7 cellular contexts compared by ENCODE assay signal in the genomic region with DNA sequence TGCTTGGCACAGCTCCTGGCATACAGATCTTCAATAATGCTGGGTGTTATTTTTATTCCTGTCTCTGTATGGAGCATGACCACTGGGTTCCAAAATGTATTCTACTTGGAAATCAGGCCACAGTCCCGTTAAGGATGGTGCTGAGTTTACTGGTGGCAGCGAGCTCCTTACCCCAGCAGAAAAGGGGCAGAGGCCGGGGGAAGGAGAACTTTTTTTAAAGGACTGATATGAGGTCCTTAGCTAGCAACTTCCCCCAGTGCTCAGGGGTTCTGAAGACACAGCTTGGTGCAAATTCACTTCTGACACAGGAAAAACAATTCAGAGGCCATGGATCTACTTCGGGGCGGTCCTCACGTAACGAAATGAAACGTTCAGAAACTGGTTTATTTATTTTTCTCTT. TPM values are rescaled to one million over a fixed set of nuclear protein-coding genes. Genes with fewer than 3 reads are reported as not detected.
DNase-seq lines count a peak whose midpoint lies in the region; ATAC-seq, FAIRE-seq and TF ChIP-seq lines count a peak whose summit lies in the region.

No MANE protein-coding gene starts in this region.

- H4K20me1 ChIP-seq in endothelial cell of umbilical vein (replicated peaks; ENCODE audit: control insufficient read depth, extremely low read depth, insufficient read depth, low read length) (no peaks in the 10 kb centered on the region), osteoblast (ENCODE audit: insufficient read depth, low read length) (no peaks in the 10 kb centered on the region)

- H2AFZ ChIP-seq in endothelial cell of umbilical vein (ENCODE audit: low read depth, low read length) (no peak overlapping the region), osteoblast (ENCODE audit: low read length) (peak overlapping the region; percentile 91)

- peak; percentile 47 for FAIRE-seq in endothelial cell of umbilical vein (lab: Jason Lieb, UNC)

- CTCF ChIA-PET in Panc1 (lab: Charles Lee) (no interaction called here), endothelial cell of umbilical vein (lab: Charles Lee) (interaction anchor here (0.7 to 3.0 kb wide), 4 partner anchors 10 to 39 kb away, joined by 3 to 20 read pairs (median 4); no protein-coding TSS in a partner anchor)

- H3K36me3 ChIP-seq in Panc1 (ENCODE audit: control insufficient read depth, insufficient read depth, low read length) (peaks cover 3% of the 10 kb centered on the region), endothelial cell of umbilical vein (ENCODE audit: control insufficient read depth in 2 of 2, extremely low read depth in 1 of 2, insufficient read depth in 2 of 2, low read length in 2 of 2) (peaks cover 2 to 5% of the 10 kb centered on the region in 2 experiments), osteoblast (ENCODE audit: insufficient read depth, low read length) (peaks cover 20% of the 10 kb centered on the region)

- H3K4me3 ChIP-seq in Panc1 (ENCODE audit: low read depth in 2 of 2, low read length in 2 of 2) (peak overlapping the region; percentile 85 to 88), endothelial cell of umbilical vein (replicated peaks in 1 of 3; ENCODE audit: insufficient read depth in 1 of 3, low read depth in 1 of 3, low read length in 3 of 3) (peak overlapping the region; percentile 41 to 95 (median 46)), osteoblast (ENCODE audit: insufficient read depth, low read length) (peak overlapping the region; percentile 87)

- in situ Hi-C loops in Panc1 (cut with HindIII; ENCODE audit: low pct_unique_long_range_greater_than_20kb, low sequenced_read_pairs), result no loop called here

- POLR2A ChIA-PET in Panc1 (lab: Charles Lee), result no interaction called here
- POLR2A ChIA-PET in endothelial cell of umbilical vein (lab: Charles Lee), result no interaction called here

- dilution Hi-C loops in endothelial cell of umbilical vein (cut with MboI; ENCODE audit: extremely low pct_ligation_motif_present, low sequenced_read_pairs), result no loop called here

- H3K9ac ChIP-seq in endothelial cell of umbilical vein (replicated peaks; ENCODE audit: extremely low read depth, insufficient read depth, low read length), result peak overlapping the region; percentile 80

- H3K27me3 ChIP-seq in Panc1 (ENCODE audit: control insufficient read depth, insufficient read depth, low read length) (no peaks in the 10 kb centered on the region), endothelial cell of umbilical vein (ENCODE audit: control insufficient read depth in 2 of 2, insufficient read depth in 2 of 2, low read length in 2 of 2) (no peaks in the 10 kb centered on the region), osteoblast (ENCODE audit: insufficient read depth, low read length) (no peaks in the 10 kb centered on the region)

- H3K9me3 ChIP-seq in Panc1 (ENCODE audit: control insufficient read depth, insufficient read depth, low read depth, low read length) (no peaks in the 10 kb centered on the region), endothelial cell of umbilical vein (replicated peaks; ENCODE audit: control insufficient read depth, insufficient read depth, low read length) (no peaks in the 10 kb centered on the region), osteoblast (ENCODE audit: low read depth, low read length) (peaks cover 7% of the 10 kb centered on the region)

- no peak for TF ChIP-seq POLR2A in endothelial cell of umbilical vein (IDR thresholded peaks at IDR 0.05; ENCODE audit: low read depth, low read length)

- ATAC-seq in GM19463 (IDR thresholded peaks at IDR 0.05; ENCODE audit: unreplicated experiment) (peak; percentile 0), Panc1 (no peak)

- TSS peak; percentile 80 for BruUV-seq in Panc1 (replicated peaks; lab: Mats Ljungman, UMichigan)
- BruUV-seq in endothelial cell of umbilical vein (replicated peaks; lab: Mats Ljungman, UMichigan), result TSS peak; percentile 34

- H3K4me2 ChIP-seq in endothelial cell of umbilical vein (ENCODE audit: insufficient read depth, low read length) (peak overlapping the region; percentile 61), osteoblast (ENCODE audit: insufficient read depth, low read length) (peak overlapping the region; percentile 80)

- H3K4me1 ChIP-seq in Panc1 (ENCODE audit: control insufficient read depth, insufficient read depth, low read length) (peaks cover 4% of the 10 kb centered on the region; the same call in 1 of the 2 replicates), endothelial cell of umbilical vein (ENCODE audit: control insufficient read depth, extremely low read depth, insufficient read depth, low read length) (peaks cover 19% of the 10 kb centered on the region), osteoblast (ENCODE audit: insufficient read depth, low read length) (peaks cover 29% of the 10 kb centered on the region)

- DNase-seq in Panc1 (ENCODE audit: low read depth, low spot score) (no peak), endothelial cell of umbilical vein (ENCODE audit: low read depth, low spot score) (no peak), osteoblast (ENCODE audit: insufficient read length, low spot score, missing footprints) (peak; percentile 29), SHP77 (lab: John Stamatoyannopoulos, UW) (no peak), COR-L47 (lab: John Stamatoyannopoulos, UW) (no peak)
- no peak for DNase-seq in activated CD4-positive, CD25-positive, alpha-beta regulatory T cell (lab: John Stamatoyannopoulos, UW)

- TF ChIP-seq CTCF in Panc1 (IDR thresholded peaks at IDR 0.05), result no peak
- TF ChIP-seq CTCF in endothelial cell of umbilical vein (IDR thresholded peaks at IDR 0.05; ENCODE audit: extremely low read depth in 1 of 2, insufficient read depth in 1 of 2, low read depth in 1 of 2, low read length in 2 of 2), result no peak
- TF ChIP-seq CTCF in osteoblast (IDR thresholded peaks at IDR 0.05; ENCODE audit: extremely low read depth, low read depth, low read length), result no peak

- H3K79me2 ChIP-seq in endothelial cell of umbilical vein (ENCODE audit: control insufficient read depth, insufficient read depth, low read length) (peaks cover 15% of the 10 kb centered on the region), osteoblast (ENCODE audit: insufficient read depth, low read length) (peaks cover 51% of the 10 kb centered on the region)

- intact Hi-C loops in Panc1 (cut with micrococcal nuclease; ENCODE audit: unreplicated experiment), result no loop called here
- intact Hi-C loops in endothelial cell of umbilical vein (cut with micrococcal nuclease), result no loop called here

- peaks cover 6% of the 10 kb centered on the region for H3K9me1 ChIP-seq in endothelial cell of umbilical vein (replicated peaks; ENCODE audit: control insufficient read depth, extremely low read depth, insufficient read depth, low read length)

- H3K27ac ChIP-seq in Panc1 (ENCODE audit: low read length) (peak overlapping the region; percentile 93), endothelial cell of umbilical vein (ENCODE audit: insufficient read depth, low read depth, low read length) (peak overlapping the region; percentile 58), osteoblast (ENCODE audit: low read depth, low read length) (peak overlapping the region; percentile 75)

TF ChIP-seq in endothelial cell of umbilical vein, 7 proteins besides CTCF, POLR2A, EP300 and RAD21:
- no peak for TF ChIP-seq GATA2 (IDR thresholded peaks at IDR 0.05; ENCODE audit: insufficient read depth, insufficient read length, low read depth, low read length)
- TF ChIP-seq FOS (IDR thresholded peaks at IDR 0.05; ENCODE audit: borderline replicate concordance, insufficient read depth, low read length), result no peak

RNA-seq across cellular contexts. Expression of gene RDH14, which starts 0.9 kb away (rescaled TPM):
- total RNA-seq in Panc1 (2021; ENCODE audit: unreplicated experiment) (15.4 TPM), endothelial cell of umbilical vein (12.4 and 14.7 TPM in 2 replicates), osteoblast (23.5 and 27.4 TPM in 2 replicates)
- 14.5 TPM for polyA plus RNA-seq in Panc1 (2012; ENCODE audit: insufficient read length)
- 8.8 TPM in 2 replicates for polyA plus RNA-seq in endothelial cell of umbilical vein
- polyA plus RNA-seq in endothelial cell of umbilical vein (2011; cell fraction: cytosol; rRNA removed), result 10.0 and 11.7 TPM in 2 replicates
- polyA plus RNA-seq in endothelial cell of umbilical vein (2011; cell fraction: nucleus; rRNA removed), result 5.1 and 6.1 TPM in 2 replicates
- 18.4 and 19.1 TPM in 2 replicates for polyA plus RNA-seq in endothelial cell of umbilical vein (2012)
- polyA minus RNA-seq in endothelial cell of umbilical vein, result 6.2 and 7.0 TPM in 2 replicates
- polyA minus RNA-seq in endothelial cell of umbilical vein (2011; cell fraction: cytosol; rRNA and poly(A)+ RNA removed), result 8.8 TPM
- 2.9 and 4.4 TPM in 2 replicates for polyA minus RNA-seq in endothelial cell of umbilical vein (2011; cell fraction: nucleus; rRNA and poly(A)+ RNA removed)

RNA-seq across cellular contexts. Expression of gene NT5C1B, which starts 29.8 kb away (rescaled TPM):
- not detected for total RNA-seq in Panc1 (2021; ENCODE audit: unreplicated experiment)
- polyA plus RNA-seq in Panc1 (2012; ENCODE audit: insufficient read length), result not detected
- not detected in 2 replicates for total RNA-seq in endothelial cell of umbilical vein
- polyA plus RNA-seq in endothelial cell of umbilical vein, result not detected in 2 replicates
- polyA plus RNA-seq in endothelial cell of umbilical vein (2011; cell fraction: cytosol; rRNA removed), result not detected in 2 replicates
- not detected in 2 replicates for polyA plus RNA-seq in endothelial cell of umbilical vein (2011; cell fraction: nucleus; rRNA removed)
- polyA plus RNA-seq in endothelial cell of umbilical vein (2012), result 0.11 and 0.16 TPM in 2 replicates
- not detected in 2 replicates for polyA minus RNA-seq in endothelial cell of umbilical vein
- not detected for polyA minus RNA-seq in endothelial cell of umbilical vein (2011; cell fraction: cytosol; rRNA and poly(A)+ RNA removed)
- not detected in 2 replicates for polyA minus RNA-seq in endothelial cell of umbilical vein (2011; cell fraction: nucleus; rRNA and poly(A)+ RNA removed)
- not detected in 2 replicates for total RNA-seq in osteoblast
